In the genomic region with DNA sequence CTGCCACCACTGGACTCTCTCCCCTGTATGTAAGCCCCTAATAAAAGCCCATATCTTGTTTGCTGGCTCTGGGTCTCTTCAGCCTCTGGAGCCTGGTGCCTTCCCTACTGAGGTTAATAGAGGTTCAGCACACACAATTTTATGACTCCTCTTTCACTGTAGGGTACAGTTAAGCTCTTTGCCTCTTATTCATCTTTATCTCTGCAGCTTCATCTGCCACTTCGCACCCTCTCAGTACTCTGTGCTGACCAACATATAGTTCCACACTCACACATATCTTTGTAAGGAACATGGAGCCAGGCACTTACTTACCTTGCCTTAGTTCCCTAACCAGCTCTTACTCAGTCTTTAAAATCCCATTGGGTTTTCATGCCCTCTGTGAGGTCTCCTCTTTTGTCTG, we compare ENCODE assay signal across 7 cellular contexts. TPM values are rescaled to one million over a fixed set of nuclear protein-coding genes. Genes with fewer than 3 reads are reported as not detected.
"Had no signal": no experiment of that assay in that cellular context is flagged by ENCODE, and none has a peak within 500 bp of the region (broad histone marks: within the 10 kb centered on the region; RNA-seq: fewer than 3 reads in every experiment).

No MANE protein-coding gene starts in this region.

- H3K4me3 ChIP-seq: GM23248 had no signal

- H3K27me3 Mint-ChIP-seq: IgD-negative memory B cell had no signal

- H3K4me3 Mint-ChIP-seq: H9 had no signal

- H2AFZ ChIP-seq: GM23248 had no signal

- H3K36me3 Mint-ChIP-seq: IgD-negative memory B cell had no signal

- ATAC-seq: HepG2 had no signal

- H3K27ac Mint-ChIP-seq: H9, IgD-negative memory B cell had no signal

- DNase-seq: GM23248, GOT3, H9, HCEC 1CT had no signal

- H3K27ac ChIP-seq: GM23248, HL-60 had no signal

RNA-seq across cellular contexts. Expression of a gene that starts 9.4 kb away (rescaled TPM):
- total RNA-seq: GM23248, HepG2 had no signal
- polyA plus RNA-seq: GM23248, HepG2, IgD-negative memory B cell had no signal

RNA-seq across cellular contexts. Expression of a gene that starts 54.9 kb away (rescaled TPM):
- total RNA-seq: GM23248, HepG2 had no signal
- polyA plus RNA-seq: GM23248, HepG2, IgD-negative memory B cell had no signal
